ENCODE assay signal across 17 cellular contexts in the genomic region with DNA sequence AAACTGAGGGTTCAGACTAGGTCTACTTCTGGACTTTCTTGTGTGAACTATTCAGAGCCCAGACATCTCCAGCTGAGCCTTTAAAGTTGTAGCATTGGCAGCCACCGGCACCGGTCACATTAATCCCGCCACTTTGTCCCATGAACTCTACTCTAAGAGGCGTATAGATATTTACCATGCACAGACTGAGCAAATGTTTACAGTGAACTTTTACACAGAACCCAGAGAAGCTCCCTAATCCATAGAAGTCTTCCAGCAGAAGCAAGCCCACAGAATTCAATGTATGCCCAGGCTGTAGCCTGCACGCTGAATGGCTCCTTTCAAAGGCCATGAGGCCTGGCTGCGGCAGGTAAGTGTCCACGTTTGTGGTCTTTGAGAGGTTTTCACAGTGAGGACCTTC.
"Had no signal": no experiment of that assay in that cellular context is flagged by ENCODE, and none has a peak within 500 bp of the region (broad histone marks: within the 10 kb centered on the region; RNA-seq: fewer than 3 reads in every experiment).

No MANE protein-coding gene starts in this region.

- FAIRE-seq: islet of Langerhans had no signal

- H3K4me3 ChIP-seq: coronary artery, sigmoid colon, skin epidermis, stomach, uterus had no signal

- H3K9me3 Mint-ChIP-seq: mesothelial cell of epicardium, natural killer cell, type B pancreatic cell had no signal

- H3K9me3 ChIP-seq: neutrophil, sigmoid colon, stomach, uterus had no signal

- ATAC-seq: natural killer cell had no signal

- H3K4me1 Mint-ChIP-seq: natural killer cell had no signal

- H3K36me3 Mint-ChIP-seq: mesothelial cell of epicardium, natural killer cell, type B pancreatic cell had no signal

- H3K4me3 Mint-ChIP-seq: mesothelial cell of epicardium, natural killer cell, type B pancreatic cell had no signal

- DNase-seq: effector CD4-positive, alpha-beta T cell; foreskin melanocyte; head of caudate nucleus; hypothalamus; natural killer cell; posterior cingulate gyrus; sigmoid colon; stimulated activated CD4-positive, alpha-beta T cell treated with anti-CD3 and anti-CD28 coated beads, Interleukin-12 subunit alpha, Interleukin-12 subunit beta, amount 100 ng/mL, for 4 hours; stimulated activated naive CD4-positive, alpha-beta T cell; stomach; uterus had no signal

- H3K27ac ChIP-seq: coronary artery, neutrophil, sigmoid colon, skin epidermis, stomach, uterus had no signal

- H3K4me1 ChIP-seq: uterus had no signal

- H3K27me3 Mint-ChIP-seq: type B pancreatic cell had no signal

- H3K27me3 ChIP-seq: neutrophil, sigmoid colon, stomach, uterus had no signal

- H3K36me3 ChIP-seq: neutrophil, sigmoid colon, stomach, uterus had no signal

- H3K27ac Mint-ChIP-seq: mesothelial cell of epicardium, natural killer cell, type B pancreatic cell had no signal
